9 cellular contexts compared by ENCODE assay signal in genomic region chr10:126882055-126882454, GRCh38. TPM values are rescaled to one million over a fixed set of nuclear protein-coding genes. Genes with fewer than 3 reads are reported as not detected.
DNase-seq lines count a peak whose midpoint lies in the region; ATAC-seq and TF ChIP-seq lines count a peak whose summit lies in the region.
"Not testable (repeated sequence)": the region's sequence is repeated elsewhere in the genome, so short reads cannot be mapped to it uniquely, and the experiment has no call there.
"Had no signal": no experiment of that assay in that cellular context is flagged by ENCODE, and none has a peak within 500 bp of the region (broad histone marks: within the 10 kb centered on the region; RNA-seq: fewer than 3 reads in every experiment).

No MANE protein-coding gene starts in this region.

- H3K9ac ChIP-seq in mammary epithelial cell (ENCODE audit: insufficient read depth, low read length) = not testable (repeated sequence)

- intact Hi-C loops in mammary epithelial cell (cut with micrococcal nuclease); mucosa of descending colon (cut with DNase I, micrococcal nuclease): not testable (repeated sequence)

- peak overlapping the region; percentile 84 for H3K27ac Mint-ChIP-seq in GM23338
- peak overlapping the region; percentile 53 for H3K27ac Mint-ChIP-seq in progenitor cell of endocrine pancreas

- not testable (repeated sequence) for ATAC-seq in GM23338, foreskin keratinocyte, mucosa of descending colon

- H3K9me2 ChIP-seq in GM23338 (ENCODE audit: insufficient read depth) = not testable (repeated sequence)

- not testable (repeated sequence) for H3K27ac ChIP-seq in GM23338 (ENCODE audit: low read depth); mammary epithelial cell (ENCODE audit: insufficient read depth, low read depth, low read length); foreskin keratinocyte

- not testable (repeated sequence) for H3K79me2 ChIP-seq in GM23338 (replicated peaks; ENCODE audit: insufficient read depth); mammary epithelial cell (ENCODE audit: insufficient read depth, low read length)

- not testable (repeated sequence) for H3K36me3 ChIP-seq in GM23338 (ENCODE audit: insufficient read depth); mammary epithelial cell (ENCODE audit: insufficient read depth, low read length); mucosa of descending colon (ENCODE audit: low read depth)

- H2AFZ ChIP-seq in GM23338 = not testable (repeated sequence)
- H2AFZ ChIP-seq in mammary epithelial cell (ENCODE audit: low read depth, low read length) = peak overlapping the region; percentile 39

- H3K4me2 ChIP-seq in GM23338 = peak overlapping the region; percentile 70
- not testable (repeated sequence) for H3K4me2 ChIP-seq in mammary epithelial cell (ENCODE audit: insufficient read depth, low read depth, low read length)

- DNase-seq in GM23338 (ENCODE audit: low spot score) (peak; percentile 49), NCI-H748 (lab: John Stamatoyannopoulos, UW; ENCODE audit: unreplicated experiment) (peak; percentile 57), foreskin keratinocyte (peak; percentile 30 to 31), mucosa of descending colon (peak in 2 of 3 donors; percentile 46 to 52)
- DNase-seq in mammary epithelial cell; progenitor cell of endocrine pancreas (ENCODE audit: low spot score, unreplicated experiment): not testable (repeated sequence)

- H3K4me3 Mint-ChIP-seq in GM23338 (peak overlapping the region; percentile 82), progenitor cell of endocrine pancreas (ENCODE audit: low read depth) (peak overlapping the region; percentile 80)

- in situ Hi-C loops in mammary epithelial cell (cut with MboI; ENCODE audit: low sequenced_read_pairs in 2 of 2) = not testable (repeated sequence)

- dilution Hi-C loops in mammary epithelial cell (cut with HindIII; ENCODE audit: low sequenced_read_pairs) = not testable (repeated sequence)

- 39% methylated on average over 3 of the region's 16 CpGs for WGBS in mammary epithelial cell (ENCODE audit: low coverage, missing lambda C conversion rate)

- not testable (repeated sequence) for H3K27me3 ChIP-seq in GM23338 (ENCODE audit: insufficient read depth); mammary epithelial cell (ENCODE audit: insufficient read depth, low read length); foreskin keratinocyte

- not testable (repeated sequence) for H4K20me1 ChIP-seq in GM23338 (replicated peaks; ENCODE audit: insufficient read depth); mammary epithelial cell (ENCODE audit: insufficient read depth, low read length)

- H3K4me3 ChIP-seq in GM23338 (peak overlapping the region; percentile 53), mammary epithelial cell (replicated peaks in 1 of 3; ENCODE audit: insufficient read depth in 1 of 3, low read depth in 2 of 3, low read length in 3 of 3) (peak overlapping the region in 1 of 3 experiments; percentile 10), iPS-18c (ENCODE audit: insufficient read depth, low read depth, low read length) (peak overlapping the region; percentile 39)
- H3K4me3 ChIP-seq in mucosa of descending colon = not testable (repeated sequence)

- BruUV-seq in mammary epithelial cell (replicated peaks; lab: Mats Ljungman, UMichigan) = not testable (repeated sequence)

- H3K36me3 Mint-ChIP-seq in GM23338 (ENCODE audit: low read depth); progenitor cell of endocrine pancreas (ENCODE audit: insufficient read depth): not testable (repeated sequence)

- H3F3A ChIP-seq in GM23338 (replicated peaks; ENCODE audit: low read depth) = not testable (repeated sequence)

- peaks cover 11% of the 10 kb centered on the region for H3K4me1 ChIP-seq in GM23338 (ENCODE audit: insufficient read depth)
- not testable (repeated sequence) for H3K4me1 ChIP-seq in mammary epithelial cell (ENCODE audit: insufficient read depth, low read length); foreskin keratinocyte; mucosa of descending colon (ENCODE audit: low read depth)

- TF ChIP-seq CTCF in GM23338 (conservative IDR thresholded peaks at IDR 0.05; ENCODE audit: low read depth in 2 of 2); mammary epithelial cell (conservative IDR thresholded peaks at IDR 0.05 in 1 of 2, IDR thresholded peaks at IDR 0.05 in 1 of 2; ENCODE audit: extremely low read depth in 1 of 2, insufficient read depth in 1 of 2, low read depth in 1 of 2, low read length in 2 of 2); foreskin keratinocyte (conservative IDR thresholded peaks at IDR 0.05); mucosa of descending colon (IDR thresholded peaks at IDR 0.05); progenitor cell of endocrine pancreas (IDR thresholded peaks at IDR 0.05; ENCODE audit: unreplicated experiment): not testable (repeated sequence)

- H3K27me3 Mint-ChIP-seq in GM23338 (ENCODE audit: insufficient read depth, low read depth, poor library complexity) = not testable (repeated sequence)
- H3K27me3 Mint-ChIP-seq in progenitor cell of endocrine pancreas = peaks cover 13% of the 10 kb centered on the region

- H3K9me3 ChIP-seq in mammary epithelial cell (replicated peaks; ENCODE audit: insufficient read depth, low read length); iPS-18c (ENCODE audit: control insufficient read depth, insufficient read depth, low read length); mucosa of descending colon: not testable (repeated sequence)

- H3K4me1 Mint-ChIP-seq in GM23338 = peaks cover 19% of the 10 kb centered on the region
- H3K4me1 Mint-ChIP-seq in progenitor cell of endocrine pancreas (ENCODE audit: low read depth) = not testable (repeated sequence)

- CTCF ChIA-PET in mammary epithelial cell (lab: Charles Lee; ENCODE audit: low non-redundant PET) = not testable (repeated sequence)

- not testable (repeated sequence) for H3K9me3 Mint-ChIP-seq in GM23338; progenitor cell of endocrine pancreas (ENCODE audit: low read depth)

TF ChIP-seq in GM23338, 12 proteins besides CTCF, POLR2A, EP300 and RAD21:
- TF ChIP-seq POLR2AphosphoS5 (IDR thresholded peaks at IDR 0.05; ENCODE audit: low read depth) = peak; percentile 44; the same call in 1 of the 2 replicates

RNA-seq across cellular contexts. Expression of gene DOCK1, which starts 23.2 kb away (rescaled TPM):
- total RNA-seq in GM23338 (2014; rRNA removed; shearing (Covaris generic)) = 55.3 and 57.8 TPM in 2 replicates
- polyA plus RNA-seq in GM23338 (2016; fragmentation: Nextera tagmentation; extraction: Ambion mirVana) (10.7 and 13.2 TPM in 2 replicates), mammary epithelial cell (9.3 TPM), foreskin keratinocyte (10.4 and 12.0 TPM in 2 replicates)
- total RNA-seq in mammary epithelial cell (100 to 1,000 TPM in 1 of 2 donors, 10 to 100 TPM in 1; 58.1 to 115 TPM), foreskin keratinocyte (48.4 and 56.5 TPM in 2 replicates), mucosa of descending colon (100 to 1,000 TPM in 1 of 3 donors, 10 to 100 TPM in 2; 56.5 to 103 (median 74.1) TPM), progenitor cell of endocrine pancreas (77.8 and 81.2 TPM in 2 replicates)
- polyA minus RNA-seq in mammary epithelial cell = 130 TPM
- total RNA-seq: OCI-LY7 had no signal
- polyA plus RNA-seq: CD4-positive, alpha-beta memory T cell had no signal
